Comparison of ENCODE assay signal across 17 cellular contexts in genomic region chr15:80584973-80585372, GRCh38.
DNase-seq lines count a peak whose midpoint lies in the region; ATAC-seq, FAIRE-seq and TF ChIP-seq lines count a peak whose summit lies in the region.
"Had no signal": no experiment of that assay in that cellular context is flagged by ENCODE, and none has a peak within 500 bp of the region (broad histone marks: within the 10 kb centered on the region; RNA-seq: fewer than 3 reads in every experiment).

No MANE protein-coding gene starts in this region.

- H3K4me3 ChIP-seq in A549 (no peak overlapping the region), PC-3 (ENCODE audit: low read length) (no peak overlapping the region), liver (ENCODE audit: low read depth in 1 of 3, low read length in 3 of 3) (no peak overlapping the region)
- H3K4me3 ChIP-seq: K562, MG63, SJCRH30 had no signal

- TF ChIP-seq RAD21 in A549 (conservative IDR thresholded peaks at IDR 0.05 in 1 of 2, IDR thresholded peaks at IDR 0.05 in 1 of 2) (no peak), liver (IDR thresholded peaks at IDR 0.05) (no peak)

- no peak overlapping the region for H2AFZ ChIP-seq in PC-3 (ENCODE audit: low read length)

- H3K27ac ChIP-seq in A549 (peak overlapping the region; percentile 35 to 36; a peak in 5 of 6 replicates), PC-3 (ENCODE audit: low read length) (peak overlapping the region; percentile 97), epithelial cell of prostate (peak overlapping the region; percentile 60), liver (ENCODE audit: low read depth in 1 of 2, low read length in 2 of 2) (peak overlapping the region; percentile 45 to 49)
- H3K27ac ChIP-seq: SJCRH30 had no signal

- TF ChIP-seq CTCF in A549 (IDR thresholded peaks at IDR 0.05) = no peak
- TF ChIP-seq CTCF in PC-3 (conservative IDR thresholded peaks at IDR 0.05; ENCODE audit: low read depth, low read length) = no peak
- TF ChIP-seq CTCF in liver (IDR thresholded peaks at IDR 0.05; ENCODE audit: low read depth, low read length, missing input control) = no peak

- FAIRE-seq in A549 (lab: Jason Lieb, UNC) = peak; percentile 59
- FAIRE-seq: D721Med, K562 had no signal

- H3K9me3 ChIP-seq in A549 (no peaks in the 10 kb centered on the region), PC-3 (ENCODE audit: low read length) (no peaks in the 10 kb centered on the region), liver (ENCODE audit: control insufficient read depth in 4 of 4, low read length in 3 of 4) (no peaks in the 10 kb centered on the region)
- H3K9me3 ChIP-seq: BE2C, MG63, SJCRH30 had no signal

- 77% methylated on average over 3 of the region's 3 CpGs for WGBS in A549 (ENCODE audit: missing lambda C conversion rate)
- WGBS in liver = 34% methylated on average over 3 of the region's 3 CpGs

- H3F3A ChIP-seq in PC-3 (ENCODE audit: low read length, unreplicated experiment) = no peaks in the 10 kb centered on the region

- H3K27me3 ChIP-seq in PC-3 (ENCODE audit: low read length) (no peaks in the 10 kb centered on the region), liver (ENCODE audit: control insufficient read depth in 4 of 4, insufficient read depth in 4 of 4, low read length in 3 of 4) (no peaks in the 10 kb centered on the region)
- H3K27me3 ChIP-seq: BE2C, MG63, SJCRH30 had no signal

- no peak for TF ChIP-seq EP300 in A549 (IDR thresholded peaks at IDR 0.05)

- no peak for ATAC-seq in A549
- ATAC-seq in PC-3 = no peak
- ATAC-seq: K562, T-cell had no signal

- no peak for TF ChIP-seq POLR2A in A549 (IDR thresholded peaks at IDR 0.05; ENCODE audit: low read length)

- peaks cover 58% of the 10 kb centered on the region for H3K4me1 ChIP-seq in A549
- H3K4me1 ChIP-seq in PC-3 (ENCODE audit: insufficient read depth, low read length) = peaks cover 64% of the 10 kb centered on the region
- H3K4me1 ChIP-seq in liver (ENCODE audit: control insufficient read depth in 4 of 4, insufficient read depth in 4 of 4, low read length in 3 of 4) = peaks cover 9 to 28% (median 25%) of the 10 kb centered on the region in 4 donors
- H3K4me1 ChIP-seq: BE2C, SJCRH30 had no signal

- H3K79me2 ChIP-seq in PC-3 (ENCODE audit: low read length) = no peaks in the 10 kb centered on the region

- H4K20me1 ChIP-seq in PC-3 (ENCODE audit: low read length) = no peaks in the 10 kb centered on the region

- H3K9ac ChIP-seq in PC-3 (ENCODE audit: low read length) (peak overlapping the region; percentile 24; the same call in 1 of the 2 replicates), liver (ENCODE audit: low read depth in 1 of 2, low read length in 2 of 2) (no peak overlapping the region)

- DNase-seq in A549 (ENCODE audit: low read depth in 1 of 2, low spot score in 1 of 2) = no peak
- no peak for DNase-seq in PC-3
- no peak for DNase-seq in epithelial cell of prostate (ENCODE audit: low read depth, low spot score)
- no peak for DNase-seq in NOMO-1 treated with DMSO at 0.1 percent for 48 hours (lab: John Stamatoyannopoulos, UW; ENCODE audit: unreplicated experiment)
- no peak for DNase-seq in NOMO-1 treated with dmso at 0.1 percent for 144 hours (lab: John Stamatoyannopoulos, UW; ENCODE audit: unreplicated experiment)
- no peak for DNase-seq in cerebellar nuclear complex (lab: John Stamatoyannopoulos, UW)
- DNase-seq: BE2C, GDM1, MG63, NCI-H187, NCI-H524 treated with DMSO at 0.1 percent for 48 hours, NCI-H82, SJCRH30, T-cell had no signal

- BruUV-seq in PC-3 (replicated peaks; lab: Mats Ljungman, UMichigan) = no TSS peak

- peak overlapping the region; percentile 55 for H3K4me2 ChIP-seq in A549
- no peak overlapping the region for H3K4me2 ChIP-seq in PC-3 (ENCODE audit: low read length)

- CTCF ChIA-PET in A549 (lab: Yijun Ruan, JAX) (interaction anchor here (1.0 to 1.5 kb wide), 5 partner anchors 17 to 194 kb away, joined by 3 to 7 read pairs (median 3); partner anchors contain the start of gene CEMIP), PC-3 (lab: Charles Lee) (no interaction called here)

- H3K9me2 ChIP-seq in PC-3 (replicated peaks; ENCODE audit: low read length) = no peaks in the 10 kb centered on the region

- H3K36me3 ChIP-seq in PC-3 (ENCODE audit: low read depth, low read length) (no peaks in the 10 kb centered on the region), liver (ENCODE audit: control insufficient read depth in 4 of 4, insufficient read depth in 3 of 4, low read depth in 1 of 4, low read length in 3 of 4) (no peaks in the 10 kb centered on the region)
- H3K36me3 ChIP-seq: BE2C, SJCRH30 had no signal

- POLR2A ChIA-PET in A549 (lab: Yijun Ruan, JAX) = no interaction called here
- POLR2A ChIA-PET in PC-3 (lab: Charles Lee; ENCODE audit: unreplicated experiment) = no interaction called here

- intact Hi-C loops in PC-3 (cut with micrococcal nuclease) = loop anchor here (1.0 to 10.0 kb wide), 3 partner anchors 107 to 193 kb away; no protein-coding TSS in a partner anchor

TF ChIP-seq in A549, 52 proteins besides CTCF, POLR2A, EP300 and RAD21:
- TF ChIP-seq ZSCAN20 (CRISPR knock-in tag; IDR thresholded peaks at IDR 0.05) = no peak
- TF ChIP-seq MYC (IDR thresholded peaks at IDR 0.05; ENCODE audit: borderline replicate concordance, low read length) = no peak
- no peak for TF ChIP-seq REST (IDR thresholded peaks at IDR 0.05)
- no peak for TF ChIP-seq HDAC2 (IDR thresholded peaks at IDR 0.05)

TF ChIP-seq in liver, 16 proteins besides CTCF, POLR2A, EP300 and RAD21:
- no peak for TF ChIP-seq MAX (IDR thresholded peaks at IDR 0.05)
- TF ChIP-seq SP1 (IDR thresholded peaks at IDR 0.05) = no peak
- no peak for TF ChIP-seq REST (IDR thresholded peaks at IDR 0.05)
- TF ChIP-seq FOXA2 (IDR thresholded peaks at IDR 0.05) = no peak
- no peak for TF ChIP-seq JUND (IDR thresholded peaks at IDR 0.05)
- no peak for TF ChIP-seq ATF3 (IDR thresholded peaks at IDR 0.05)
- no peak for TF ChIP-seq HNF4A (conservative IDR thresholded peaks at IDR 0.05)

Comparison
In these comparisons a context has a peak if more than half of its experiments do, and no peak if none do; other contexts are left out.
1. H3K27ac ChIP-seq: peak in every context shown above with its lines; median percentile 97 in PC-3; 60 in epithelial cell of prostate; 47 in liver; 36 in A549.